13 cellular contexts compared by ENCODE assay signal in genomic region chr6:52603000-52603795, GRCh38. TPM values are rescaled to one million over a fixed set of nuclear protein-coding genes. Genes with fewer than 3 reads are reported as not detected.
DNase-seq lines count a peak whose midpoint lies in the region; ATAC-seq and TF ChIP-seq lines count a peak whose summit lies in the region.
"Had no signal": no experiment of that assay in that cellular context is flagged by ENCODE, and none has a peak within 500 bp of the region (broad histone marks: within the 10 kb centered on the region; RNA-seq: fewer than 3 reads in every experiment).

No MANE protein-coding gene starts in this region.

- intact Hi-C loops in MCF 10A (cut with micrococcal nuclease) (no loop called here), mammary epithelial cell (cut with micrococcal nuclease) (no loop called here), ovary (cut with DNase I) (loop anchor here in 1 of 4 donors (5.0 kb wide), 1 partner anchor 186 kb away; no protein-coding TSS in a partner anchor)

- peaks cover 6% of the 10 kb centered on the region for H3K9me3 Mint-ChIP-seq in MCF 10A (ENCODE audit: unreplicated experiment)
- H3K9me3 Mint-ChIP-seq: activated T-cell treated with anti-CD3 and anti-CD28 coated beads, Interleukin-2, amount 50 U/mL, for 4 hours; T-helper 1 cell treated with Interleukin-12 subunit alpha and Interleukin-12 subunit beta and Interleukin-4 antibody, amounts not matched to agents 30 μg/mL and 1 μg/mL, for 36 hours had no signal

- POLR2A ChIA-PET in MCF 10A (lab: Yijun Ruan, JAX) = interaction anchor here (0.5 kb wide), 1 partner anchor 182 kb away, joined by 3 read pairs; no protein-coding TSS in a partner anchor

- H3K79me2 ChIP-seq in mammary epithelial cell (ENCODE audit: insufficient read depth, low read length) = no peaks in the 10 kb centered on the region

- CTCF ChIA-PET in MCF 10A (lab: Yijun Ruan, JAX) (interaction anchor here (1.2 kb wide), 1 partner anchor 144 kb away, joined by 3 read pairs; no protein-coding TSS in a partner anchor), mammary epithelial cell (lab: Charles Lee; ENCODE audit: low non-redundant PET) (no interaction called here)

- H3K27me3 ChIP-seq in mammary epithelial cell (ENCODE audit: insufficient read depth, low read length) = no peaks in the 10 kb centered on the region
- H3K27me3 ChIP-seq in foreskin keratinocyte = no peaks in the 10 kb centered on the region
- H3K27me3 ChIP-seq in ovary = no peaks in the 10 kb centered on the region

- dilution Hi-C loops in mammary epithelial cell (cut with HindIII; ENCODE audit: low sequenced_read_pairs) = no loop called here

- no peaks in the 10 kb centered on the region for H3K36me3 Mint-ChIP-seq in MCF 10A (ENCODE audit: insufficient read depth, unreplicated experiment)

- no peak overlapping the region for H3K4me3 Mint-ChIP-seq in MCF 10A (ENCODE audit: unreplicated experiment)
- H3K4me3 Mint-ChIP-seq: activated T-cell treated with anti-CD3 and anti-CD28 coated beads, Interleukin-2, amount 50 U/mL, for 4 hours; T-helper 1 cell treated with Interleukin-12 subunit alpha and Interleukin-12 subunit beta and Interleukin-4 antibody, amounts not matched to agents 30 μg/mL and 1 μg/mL, for 36 hours had no signal

- no peak for TF ChIP-seq POLR2A in ovary (IDR thresholded peaks at IDR 0.05)

- H2AFZ ChIP-seq in mammary epithelial cell (ENCODE audit: low read depth, low read length) = no peak overlapping the region

- no peaks in the 10 kb centered on the region for H3K27me3 Mint-ChIP-seq in MCF 10A (ENCODE audit: insufficient read depth, unreplicated experiment)

- H3K36me3 ChIP-seq in mammary epithelial cell (ENCODE audit: insufficient read depth, low read length) (no peaks in the 10 kb centered on the region), ovary (no peaks in the 10 kb centered on the region)

- TF ChIP-seq EP300 in ovary (IDR thresholded peaks at IDR 0.05) = no peak

- no peak overlapping the region for H3K9ac ChIP-seq in mammary epithelial cell (ENCODE audit: insufficient read depth, low read length)

- H3K4me3 ChIP-seq in mammary epithelial cell (replicated peaks in 1 of 3; ENCODE audit: insufficient read depth in 1 of 3, low read depth in 2 of 3, low read length in 3 of 3) (no peak overlapping the region), ovary (no peak overlapping the region)

- ATAC-seq in foreskin keratinocyte (peak; percentile 42), GM19452 (IDR thresholded peaks at IDR 0.05; ENCODE audit: unreplicated experiment) (no peak)
- ATAC-seq: activated T-cell treated with anti-CD3 and anti-CD28 coated beads, Interleukin-2, amount 50 U/mL, for 4 hours; left lobe of liver had no signal

- BruUV-seq in MCF 10A (replicated peaks; lab: Mats Ljungman, UMichigan) = no TSS peak
- no TSS peak for BruUV-seq in mammary epithelial cell (replicated peaks; lab: Mats Ljungman, UMichigan)

- no peaks in the 10 kb centered on the region for H4K20me1 ChIP-seq in mammary epithelial cell (ENCODE audit: insufficient read depth, low read length)

- H3K9me3 ChIP-seq in mammary epithelial cell (replicated peaks; ENCODE audit: insufficient read depth, low read length) (no peaks in the 10 kb centered on the region), ovary (no peaks in the 10 kb centered on the region)

- H3K27ac ChIP-seq in mammary epithelial cell (ENCODE audit: insufficient read depth, low read depth, low read length) (no peak overlapping the region), foreskin keratinocyte (no peak overlapping the region), ovary (no peak overlapping the region)

- TF ChIP-seq CTCF in MCF 10A (IDR thresholded peaks at IDR 0.05; ENCODE audit: unreplicated experiment) (no peak), mammary epithelial cell (conservative IDR thresholded peaks at IDR 0.05 in 1 of 2, IDR thresholded peaks at IDR 0.05 in 1 of 2; ENCODE audit: extremely low read depth in 1 of 2, insufficient read depth in 1 of 2, low read depth in 1 of 2, low read length in 2 of 2) (no peak), foreskin keratinocyte (conservative IDR thresholded peaks at IDR 0.05) (no peak), ovary (IDR thresholded peaks at IDR 0.05) (no peak)

- 94% methylated on average over 3 of the region's 3 CpGs for WGBS in mammary epithelial cell (ENCODE audit: low coverage, missing lambda C conversion rate)
- 83 to 85% (median 84%) methylated on average over 3 of the region's 3 CpGs for WGBS in ovary, 3 donors

- in situ Hi-C loops in mammary epithelial cell (cut with MboI; ENCODE audit: low sequenced_read_pairs in 2 of 2) = loop anchor here in 1 of 2 donors (10.0 kb wide), 1 partner anchor 188 kb away; no protein-coding TSS in a partner anchor

- no peak overlapping the region for H3K27ac Mint-ChIP-seq in MCF 10A (ENCODE audit: low read depth, unreplicated experiment)
- H3K27ac Mint-ChIP-seq: T-helper 1 cell treated with Interleukin-12 subunit alpha and Interleukin-12 subunit beta and Interleukin-4 antibody, amounts not matched to agents 30 μg/mL and 1 μg/mL, for 36 hours had no signal

- no peaks in the 10 kb centered on the region for H3K4me1 Mint-ChIP-seq in MCF 10A (ENCODE audit: insufficient read depth, unreplicated experiment)

- H3K4me1 ChIP-seq in mammary epithelial cell (ENCODE audit: insufficient read depth, low read length) = peaks cover 5% of the 10 kb centered on the region
- no peaks in the 10 kb centered on the region for H3K4me1 ChIP-seq in foreskin keratinocyte
- no peaks in the 10 kb centered on the region for H3K4me1 ChIP-seq in ovary (ENCODE audit: insufficient read depth)

- no peak overlapping the region for H3K4me2 ChIP-seq in mammary epithelial cell (ENCODE audit: insufficient read depth, low read depth, low read length)

- DNase-seq in MCF 10A (ENCODE audit: unreplicated experiment) = peak; percentile 33
- no peak for DNase-seq in mammary epithelial cell
- peak; percentile 19 to 64 for DNase-seq in SW 1271 (lab: John Stamatoyannopoulos, UW)
- no peak for DNase-seq in foreskin keratinocyte
- DNase-seq in activated gamma-delta T cell (lab: John Stamatoyannopoulos, UW) = no peak
- DNase-seq in ovary = no peak
- DNase-seq in activated effector memory CD4-positive, alpha-beta T cell treated with anti-CD3 and anti-CD28 coated beads, Interleukin-2, amount 50 U/mL, for 16 hours = no peak
- DNase-seq: activated T-cell treated with anti-CD3 and anti-CD28 coated beads, Interleukin-2, amount 50 U/mL, for 4 hours; H7; right cardiac atrium had no signal

RNA-seq across cellular contexts. Expression of gene TRAM2, which starts 26.3 kb away (rescaled TPM):
- 9.9 and 10.1 TPM in 2 replicates for total RNA-seq in MCF 10A (2022)
- total RNA-seq in mammary epithelial cell = 10 to 100 TPM; 12.5 to 16.9 TPM
- 13.8 TPM for polyA plus RNA-seq in mammary epithelial cell
- 39.2 TPM for polyA minus RNA-seq in mammary epithelial cell
- 23.3 and 34.9 TPM in 2 replicates for total RNA-seq in foreskin keratinocyte
- 7.7 and 9.1 TPM in 2 replicates for polyA plus RNA-seq in foreskin keratinocyte
- 10 to 100 TPM in 6 of 7 donors, 1 to 10 TPM in 1; 7.7 to 31.0 (median 22.0) TPM for total RNA-seq in ovary
- 10 to 100 TPM; 10.4 to 36.9 TPM for polyA plus RNA-seq in ovary

Comparison
In these comparisons a context has a peak if more than half of its experiments do, and no peak if none do; other contexts are left out.
1. DNase-seq: peak in MCF 10A (single experiment) and SW 1271 (2 of 2); none in mammary epithelial cell (single experiment), foreskin keratinocyte (0 of 2), activated gamma-delta T cell (single experiment), ovary (0 of 5) and activated effector memory CD4-positive, alpha-beta T cell treated with anti-CD3 and anti-CD28 coated beads, Interleukin-2, amount 50 U/mL, for 16 hours (single experiment).